In the genomic region with DNA sequence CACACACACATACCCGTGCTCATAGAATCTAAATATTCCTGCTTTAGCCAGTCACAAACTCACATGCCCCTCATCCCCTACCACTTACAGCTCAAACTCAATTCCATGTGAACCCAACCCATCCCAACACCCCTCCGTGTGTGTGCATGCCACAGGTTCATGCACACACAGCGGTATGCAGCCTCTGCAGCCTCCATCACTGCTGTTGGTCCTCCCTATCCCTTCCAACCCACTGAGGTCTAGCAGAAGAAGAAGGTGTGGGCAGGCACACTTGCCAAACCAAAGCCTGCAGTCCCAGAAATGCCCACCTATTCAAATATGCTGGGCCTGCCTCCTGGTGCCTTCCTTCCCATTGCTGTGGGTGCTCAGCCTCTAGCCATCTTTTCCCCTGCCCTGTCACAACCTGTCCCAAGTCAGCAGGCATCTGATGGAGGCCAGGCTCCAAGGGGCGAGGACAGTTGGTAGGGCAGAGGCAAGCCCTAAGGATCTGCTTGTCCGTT, we compare ENCODE assay signal across 9 cellular contexts. TPM values are rescaled to one million over a fixed set of nuclear protein-coding genes. Genes with fewer than 3 reads are reported as not detected.
DNase-seq lines count a peak whose midpoint lies in the region; ATAC-seq, FAIRE-seq and TF ChIP-seq lines count a peak whose summit lies in the region.
"Had no signal": no experiment of that assay in that cellular context is flagged by ENCODE, and none has a peak within 500 bp of the region (broad histone marks: within the 10 kb centered on the region; RNA-seq: fewer than 3 reads in every experiment).

No MANE protein-coding gene starts in this region.

- no peak overlapping the region for H3K4me2 ChIP-seq in IMR-90 (ENCODE audit: low read depth, low read length)

- no TSS peak for BruUV-seq in IMR-90 (replicated peaks; lab: Mats Ljungman, UMichigan)

- no peak overlapping the region for H2AK9ac ChIP-seq in IMR-90 (replicated peaks; ENCODE audit: low read depth, low read length, poor library complexity)

- peak overlapping the region; percentile 25 for H2BK5ac ChIP-seq in IMR-90 (ENCODE audit: low read depth, low read length, poor library complexity, severe bottlenecking)

- peak overlapping the region; percentile 25; the same call in 1 of the 2 replicates for H2AK5ac ChIP-seq in IMR-90 (ENCODE audit: low read depth, low read length)

- H3K9me1 ChIP-seq in IMR-90 (ENCODE audit: insufficient read depth, low read length): peaks cover 42% of the 10 kb centered on the region

- H3K4me3 ChIP-seq in GM12864 (ENCODE audit: low read depth, low read length) (peak overlapping the region; percentile 9; the same call in 1 of the 2 replicates), IMR-90 (ENCODE audit: insufficient read depth, low read depth, low read length) (no peak overlapping the region), dorsolateral prefrontal cortex (no peak overlapping the region)

- in situ Hi-C loops in IMR-90 (cut with MboI; ENCODE audit: low sequenced_read_pairs): no loop called here

- peak overlapping the region in 1 of 2 experiments; percentile 27; a peak in 2 of 4 replicates for H4K8ac ChIP-seq in IMR-90 (ENCODE audit: low read depth in 2 of 2, low read length in 2 of 2)

- DNase-seq in GM12864 (ENCODE audit: low read depth) (no peak), IMR-90 (no peak), dorsolateral prefrontal cortex (peak in 1 of 10 donors; percentile 33), retina (peak; percentile 2), DMS 273 treated with DMSO at 0.1 percent for 48 hours (lab: John Stamatoyannopoulos, UW) (no peak), GM12891 (ENCODE audit: insufficient read length, low spot score) (no peak), RKO (ENCODE audit: low spot score) (no peak), NCI-H1417 treated with DMSO at 0.1 percent for 48 hours (lab: John Stamatoyannopoulos, UW) (no peak)
- DNase-seq: NCI-H345 had no signal

- CTCF ChIA-PET in IMR-90 (lab: Yijun Ruan, JAX): no interaction called here

- peaks cover 29% of the 10 kb centered on the region for H3K4me1 ChIP-seq in IMR-90 (ENCODE audit: control insufficient read depth, insufficient read depth, low read length)

- no peak overlapping the region for H3K9ac ChIP-seq in IMR-90 (ENCODE audit: low read depth, low read length)

- TF ChIP-seq CTCF in GM12864 (IDR thresholded peaks at IDR 0.05; ENCODE audit: low read depth, low read length, missing control alignments) (no peak), IMR-90 (conservative IDR thresholded peaks at IDR 0.05; ENCODE audit: low read depth, low read length) (no peak), dorsolateral prefrontal cortex (IDR thresholded peaks at IDR 0.05 in 54 of 56, conservative IDR thresholded peaks at IDR 0.05 in 2 of 56; ENCODE audit: low read depth in 1 of 56, partially characterized antibody in 56 of 56) (no peak)

- dilution Hi-C loops in IMR-90 (cut with HindIII; ENCODE audit: low sequenced_read_pairs, unreplicated experiment): no loop called here

- FAIRE-seq in GM12891 (lab: Jason Lieb, UNC): no peak

- H3K56ac ChIP-seq in IMR-90 (ENCODE audit: extremely low read depth, insufficient read depth, low read length): no peak overlapping the region

- no peaks in the 10 kb centered on the region for H3K9me3 ChIP-seq in IMR-90 (ENCODE audit: control insufficient read depth, insufficient read depth, low read length)

- H2BK120ac ChIP-seq in IMR-90 (ENCODE audit: low read depth, low read length): no peak overlapping the region

- H3K23ac ChIP-seq in IMR-90 (ENCODE audit: low read depth, low read length): no peak overlapping the region; the same call in 1 of the 2 replicates

- no peak overlapping the region for H4K5ac ChIP-seq in IMR-90 (ENCODE audit: low read depth, low read length)

- POLR2A ChIA-PET in IMR-90 (lab: Charles Lee; ENCODE audit: unreplicated experiment): no interaction called here

- intact Hi-C loops in IMR-90 (cut with micrococcal nuclease): no loop called here
- intact Hi-C loops in dorsolateral prefrontal cortex (cut with DNase I): no loop called here

- WGBS in IMR-90 (ENCODE audit: extremely low coverage in 2 of 2, insufficient read length in 1 of 2), 2 experiments: 67% methylated on average over 1 of the region's 5 CpGs; no CpG with 5 or more reads in 1 of the 2 experiments

- no peak overlapping the region for H3K18ac ChIP-seq in IMR-90 (ENCODE audit: low read depth, low read length)

- no peak overlapping the region for H3K4ac ChIP-seq in IMR-90 (ENCODE audit: low read depth, low read length)

- peaks cover 89% of the 10 kb centered on the region for H3K36me3 ChIP-seq in IMR-90 (ENCODE audit: control insufficient read depth, insufficient read depth, low read length)

- H4K20me1 ChIP-seq in IMR-90 (ENCODE audit: insufficient read depth, low read length): peaks cover 90% of the 10 kb centered on the region

- H2BK15ac ChIP-seq in IMR-90 (ENCODE audit: low read depth, low read length): no peak overlapping the region; the same call in 2 of the 3 replicates

- no peak for ATAC-seq in IMR-90 (ENCODE audit: low read depth)

- no peak overlapping the region for H2AFZ ChIP-seq in IMR-90 (replicated peaks; ENCODE audit: low read length, poor library complexity)

- peaks cover 54 to 99% of the 10 kb centered on the region in 2 experiments for H3K79me1 ChIP-seq in IMR-90 (ENCODE audit: low read depth in 1 of 2, low read length in 2 of 2)

- TF ChIP-seq POLR2A in IMR-90 (IDR thresholded peaks at IDR 0.05; ENCODE audit: low read depth, low read length) (no peak), GM12891 (IDR thresholded peaks at IDR 0.05; ENCODE audit: low read depth, low read length) (no peak)

- no peak for TF ChIP-seq RAD21 in IMR-90 (IDR thresholded peaks at IDR 0.05; ENCODE audit: low read length)

- 0 out of 2 replicates have a peak overlapping the region, but pooled peaks have one; percentile 8 for H4K91ac ChIP-seq in IMR-90 (ENCODE audit: insufficient read depth, low read depth, low read length)

- H3K14ac ChIP-seq in IMR-90 (replicated peaks; ENCODE audit: low read depth, low read length): 0 out of 2 replicates have a peak overlapping the region, but pooled peaks have one; percentile 7

- H3K27ac ChIP-seq in IMR-90 (ENCODE audit: insufficient read depth, low read length): no peak overlapping the region
- H3K27ac ChIP-seq in dorsolateral prefrontal cortex: peak overlapping the region in 41 of 59 donors; percentile 6 to 85 (median 56)

- H2BK20ac ChIP-seq in IMR-90 (ENCODE audit: low read depth, low read length): no peak overlapping the region

- no peaks in the 10 kb centered on the region for H3K27me3 ChIP-seq in IMR-90 (ENCODE audit: control insufficient read depth, insufficient read depth, low read length)
- no peaks in the 10 kb centered on the region for H3K27me3 ChIP-seq in dorsolateral prefrontal cortex

TF ChIP-seq in IMR-90, 13 proteins besides CTCF, POLR2A, EP300 and RAD21 (continues in another document):
- no peak for TF ChIP-seq RCOR1 (IDR thresholded peaks at IDR 0.05; ENCODE audit: insufficient replicate concordance, low read length)
- no peak for TF ChIP-seq MAZ (IDR thresholded peaks at IDR 0.05; ENCODE audit: borderline replicate concordance, low read depth, low read length)
- TF ChIP-seq, protein P1, sequence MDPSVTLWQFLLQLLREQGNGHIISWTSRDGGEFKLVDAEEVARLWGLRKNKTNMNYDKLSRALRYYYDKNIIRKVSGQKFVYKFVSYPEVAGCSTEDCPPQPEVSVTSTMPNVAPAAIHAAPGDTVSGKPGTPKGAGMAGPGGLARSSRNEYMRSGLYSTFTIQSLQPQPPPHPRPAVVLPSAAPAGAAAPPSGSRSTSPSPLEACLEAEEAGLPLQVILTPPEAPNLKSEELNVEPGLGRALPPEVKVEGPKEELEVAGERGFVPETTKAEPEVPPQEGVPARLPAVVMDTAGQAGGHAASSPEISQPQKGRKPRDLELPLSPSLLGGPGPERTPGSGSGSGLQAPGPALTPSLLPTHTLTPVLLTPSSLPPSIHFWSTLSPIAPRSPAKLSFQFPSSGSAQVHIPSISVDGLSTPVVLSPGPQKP (IDR thresholded peaks at IDR 0.05; ENCODE audit: borderline replicate concordance, low read depth, low read length): no peak
- TF ChIP-seq USF2 (IDR thresholded peaks at IDR 0.05; ENCODE audit: low read depth, low read length): no peak

TF ChIP-seq in GM12891, 5 proteins besides CTCF, POLR2A, EP300 and RAD21:
- TF ChIP-seq SPI1 (IDR thresholded peaks at IDR 0.05; ENCODE audit: low read depth, low read length): no peak

RNA-seq across cellular contexts. Expression of gene SLC2A1, which starts 26.2 kb away (rescaled TPM):
- total RNA-seq in IMR-90 (2012; rRNA removed) (203 and 395 TPM in 2 replicates), dorsolateral prefrontal cortex (100 to 1,000 TPM in 67 of 120 experiments, 10 to 100 TPM in 53; 36.8 to 290 (median 105) TPM)
- 200 and 208 TPM in 2 replicates for polyA plus RNA-seq in IMR-90 (2012; rRNA removed)
- polyA plus RNA-seq in IMR-90 (2012; cell fraction: cytosol; rRNA removed): 557 and 944 TPM in 2 replicates
- 202 and 690 TPM in 2 replicates for polyA plus RNA-seq in IMR-90 (2012; cell fraction: nucleus; rRNA removed; ENCODE audit: low replicate concordance)
- 33.9 TPM for polyA plus RNA-seq in GM12891 (2012; ENCODE audit: low read depth, missing spikeins)
